In genomic region chr12:132285991-132286681, GRCh38 we compare ENCODE assay signal across 9 cellular contexts. TPM values are rescaled to one million over a fixed set of nuclear protein-coding genes. Genes with fewer than 3 reads are reported as not detected.
DNase-seq lines count a peak whose midpoint lies in the region; ATAC-seq and TF ChIP-seq lines count a peak whose summit lies in the region.
"Had no signal": no experiment of that assay in that cellular context is flagged by ENCODE, and none has a peak within 500 bp of the region (broad histone marks: within the 10 kb centered on the region; RNA-seq: fewer than 3 reads in every experiment).

No MANE protein-coding gene starts in this region.

- H2BK5ac ChIP-seq in mesendoderm (ENCODE audit: low read length), result no peak overlapping the region

- H3K9ac ChIP-seq in mesendoderm (ENCODE audit: low read length), result no peak overlapping the region

- no peak for TF ChIP-seq CTCF in AG04450 (IDR thresholded peaks at IDR 0.05; ENCODE audit: low read depth, low read length)

- no peak overlapping the region for H3K27ac Mint-ChIP-seq in stimulated activated naive B cell treated with anti-CD40 and anti-IgM and Interleukin-4, amounts not matched to agents 10 μg/mL and 1 μg/mL and 100 μg/mL, for 72 hours

- no peak overlapping the region for H3K4me3 ChIP-seq in AG04450 (ENCODE audit: low read depth, low read length)
- H3K4me3 ChIP-seq in mesendoderm (ENCODE audit: low read length), result no peak overlapping the region

- H3K79me1 ChIP-seq in mesendoderm (ENCODE audit: low read length), result no peaks in the 10 kb centered on the region

- H3K56ac ChIP-seq in mesendoderm (ENCODE audit: low read length), result no peak overlapping the region

- H3K4me1 ChIP-seq in mesendoderm (ENCODE audit: control insufficient read depth, low read depth, low read length), result peaks cover 3% of the 10 kb centered on the region

- H3K9me3 Mint-ChIP-seq in stimulated activated naive B cell treated with anti-CD40 and anti-IgM and Interleukin-4, amounts not matched to agents 10 μg/mL and 1 μg/mL and 100 μg/mL, for 72 hours, result no peaks in the 10 kb centered on the region

- H2AK5ac ChIP-seq in mesendoderm (ENCODE audit: low read length), result no peak overlapping the region

- H3K4ac ChIP-seq in mesendoderm (ENCODE audit: low read depth, low read length), result no peak overlapping the region

- ATAC-seq in GM18511 (IDR thresholded peaks at IDR 0.05; ENCODE audit: unreplicated experiment), result no peak
- ATAC-seq in stimulated activated naive B cell treated with anti-CD40 and anti-IgM and Interleukin-4, amounts not matched to agents 10 μg/mL and 1 μg/mL and 100 μg/mL, for 72 hours (replicated peaks), result no peak
- ATAC-seq in HG02938 (IDR thresholded peaks at IDR 0.05; ENCODE audit: unreplicated experiment), result no peak

- peak; percentile 3 for DNase-seq in AG04450 (ENCODE audit: low read depth, low spot score)
- peak; percentile 35 for DNase-seq in M059J (ENCODE audit: low read depth)
- DNase-seq in dedifferentiated amniotic fluid mesenchymal stem cell (ENCODE audit: extremely low spot score), result peak; percentile 42
- peak; percentile 33 for DNase-seq in mesendoderm
- no peak for DNase-seq in stimulated activated naive B cell treated with anti-CD40 and anti-IgM and Interleukin-4, amounts not matched to agents 10 μg/mL and 1 μg/mL and 100 μg/mL, for 72 hours
- DNase-seq in NOMO-1 (lab: John Stamatoyannopoulos, UW; ENCODE audit: unreplicated experiment in 2 of 2), result no peak
- DNase-seq: activated gamma-delta T cell had no signal

- peaks cover 36 to 47% of the 10 kb centered on the region in 2 donors for H3K27me3 Mint-ChIP-seq in stimulated activated naive B cell treated with anti-CD40 and anti-IgM and Interleukin-4, amounts not matched to agents 10 μg/mL and 1 μg/mL and 100 μg/mL, for 72 hours

- no peak overlapping the region for H4K8ac ChIP-seq in mesendoderm (ENCODE audit: low read depth, low read length)

- peaks cover 10 to 15% of the 10 kb centered on the region in 2 donors for H3K4me1 Mint-ChIP-seq in stimulated activated naive B cell treated with anti-CD40 and anti-IgM and Interleukin-4, amounts not matched to agents 10 μg/mL and 1 μg/mL and 100 μg/mL, for 72 hours

- no CpG with 5 or more reads among the region's 51 CpGs for WGBS in mesendoderm (ENCODE audit: extremely low coverage, insufficient coverage, low lambda C conversion rate)

- no peaks in the 10 kb centered on the region for H3K36me3 ChIP-seq in mesendoderm (ENCODE audit: control insufficient read depth, insufficient read depth, low read length)

- H3K4me3 Mint-ChIP-seq in stimulated activated naive B cell treated with anti-CD40 and anti-IgM and Interleukin-4, amounts not matched to agents 10 μg/mL and 1 μg/mL and 100 μg/mL, for 72 hours, result no peak overlapping the region

- no peak overlapping the region for H3K18ac ChIP-seq in mesendoderm (ENCODE audit: low read length)

- POLR2A ChIA-PET in AG04450 (lab: Yijun Ruan, JAX), result no interaction called here

- H3K27me3 ChIP-seq in AG04450 (ENCODE audit: control insufficient read depth, insufficient read depth, low read length) (peaks cover 7% of the 10 kb centered on the region), mesendoderm (ENCODE audit: insufficient read depth, low read length, poor library complexity) (peaks cover 6% of the 10 kb centered on the region)

- no peak overlapping the region for H3K27ac ChIP-seq in AG04450 (ENCODE audit: low read depth, low read length)
- no peak overlapping the region for H3K27ac ChIP-seq in mesendoderm (ENCODE audit: low read depth, low read length)

- H3K9me3 ChIP-seq in AG04450 (ENCODE audit: control insufficient read depth, insufficient read depth, low read length), result peaks cover 65% of the 10 kb centered on the region

- no peak overlapping the region for H4K5ac ChIP-seq in mesendoderm (ENCODE audit: low read length)

- H3K23ac ChIP-seq in mesendoderm (ENCODE audit: low read length), result no peak overlapping the region

- H2BK15ac ChIP-seq in mesendoderm (replicated peaks; ENCODE audit: low read depth), result no peak overlapping the region

- H3K79me2 ChIP-seq in mesendoderm (ENCODE audit: control insufficient read depth, insufficient read depth, low read length), result no peaks in the 10 kb centered on the region

- H3K36me3 Mint-ChIP-seq in stimulated activated naive B cell treated with anti-CD40 and anti-IgM and Interleukin-4, amounts not matched to agents 10 μg/mL and 1 μg/mL and 100 μg/mL, for 72 hours, result peaks cover 0 to 4% of the 10 kb centered on the region in 2 donors

- H3K4me2 ChIP-seq in mesendoderm (ENCODE audit: low read length), result no peak overlapping the region

- CTCF ChIA-PET in AG04450 (lab: Charles Lee), result no interaction called here

- no peak overlapping the region for H2BK120ac ChIP-seq in mesendoderm (ENCODE audit: low read depth, low read length)

RNA-seq across cellular contexts. Expression of gene GALNT9, which starts 43.3 kb away (rescaled TPM):
- 0.04 TPM in 1 of 2 replicates, not detected in the other for polyA plus RNA-seq in AG04450 (2011; rRNA removed)
- not detected in 2 replicates for polyA minus RNA-seq in AG04450 (2011; rRNA and poly(A)+ RNA removed)
- not detected in 2 replicates for total RNA-seq in M059J (2014; rRNA removed; shearing (Covaris generic))
- 0.11 TPM for polyA plus RNA-seq in mesendoderm (2013, experiment 1 of 2)
- polyA plus RNA-seq in mesendoderm (2013, experiment 2 of 2), result 0.08 TPM

Comparison
In these comparisons a context has a peak if more than half of its experiments do, and no peak if none do; other contexts are left out.
1. DNase-seq: peak in AG04450 (single experiment), M059J (single experiment), dedifferentiated amniotic fluid mesenchymal stem cell (single experiment) and mesendoderm (single experiment); none in stimulated activated naive B cell treated with anti-CD40 and anti-IgM and Interleukin-4, amounts not matched to agents 10 μg/mL and 1 μg/mL and 100 μg/mL, for 72 hours (single experiment) and NOMO-1 (0 of 2).